ENCODE assay signal across 9 cellular contexts in the genomic region with DNA sequence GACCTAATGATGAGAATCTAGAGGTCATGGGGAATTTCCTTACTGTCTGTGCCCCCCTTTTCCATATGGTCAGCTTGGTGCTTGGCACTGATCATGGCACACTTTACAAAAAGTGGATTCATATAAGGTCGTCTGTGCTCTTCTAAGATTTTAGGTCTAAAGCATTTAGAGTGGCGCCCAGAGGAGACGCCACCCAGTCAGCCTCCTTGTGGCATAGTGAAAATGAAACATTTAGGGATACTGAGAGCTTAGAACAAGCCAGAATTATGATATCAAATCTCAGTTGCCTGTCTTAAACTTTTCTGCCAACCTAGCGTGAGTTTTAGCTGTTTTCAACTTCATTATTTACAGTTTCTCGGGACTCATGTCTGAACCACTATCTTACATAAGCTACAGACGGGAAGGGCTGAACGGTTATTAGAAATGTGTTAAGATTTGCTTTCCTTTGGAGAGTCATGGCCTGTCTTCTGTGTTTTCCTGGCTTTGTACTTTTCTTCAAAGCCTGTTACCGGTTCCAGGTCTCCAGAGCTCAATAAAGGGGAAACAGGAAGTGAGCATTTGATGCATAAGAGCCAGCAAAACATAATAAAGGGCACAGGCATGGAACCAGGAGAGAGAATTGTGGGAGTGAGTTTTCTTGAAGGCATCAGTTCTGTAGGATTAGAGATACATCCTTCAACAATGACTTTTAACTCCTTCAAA. TPM values are rescaled to one million over a fixed set of nuclear protein-coding genes. Genes with fewer than 3 reads are reported as not detected.
DNase-seq lines count a peak whose midpoint lies in the region; ATAC-seq and TF ChIP-seq lines count a peak whose summit lies in the region.
"Had no signal": no experiment of that assay in that cellular context is flagged by ENCODE, and none has a peak within 500 bp of the region (broad histone marks: within the 10 kb centered on the region; RNA-seq: fewer than 3 reads in every experiment).

No MANE protein-coding gene starts in this region.

- H3K4me1 Mint-ChIP-seq in type B pancreatic cell (ENCODE audit: unreplicated experiment) = peaks cover 18% of the 10 kb centered on the region

- peaks cover 100% of the 10 kb centered on the region for H4K20me1 ChIP-seq in BLaER1

- in situ Hi-C loops in Panc1 (cut with HindIII; ENCODE audit: low pct_unique_long_range_greater_than_20kb, low sequenced_read_pairs) (no loop called here), ACHN (cut with HindIII; ENCODE audit: low pct_ligation_motif_present, low pct_unique_long_range_greater_than_20kb, low sequenced_read_pairs) (no loop called here)

- no peaks in the 10 kb centered on the region for H3K27me3 ChIP-seq in BLaER1
- no peaks in the 10 kb centered on the region for H3K27me3 ChIP-seq in Panc1 (ENCODE audit: control insufficient read depth, insufficient read depth, low read length)
- no peaks in the 10 kb centered on the region for H3K27me3 ChIP-seq in heart right ventricle

- H3K27me3 Mint-ChIP-seq in type B pancreatic cell = no peaks in the 10 kb centered on the region
- H3K27me3 Mint-ChIP-seq: activated naive CD8-positive, alpha-beta T cell treated with anti-CD3 and anti-CD28 coated beads, Interleukin-2, amount 10 ng/mL, durations not matched to agents 7 days and 5 days had no signal

- H3K9me3 Mint-ChIP-seq in type B pancreatic cell = no peaks in the 10 kb centered on the region
- H3K9me3 Mint-ChIP-seq: activated naive CD8-positive, alpha-beta T cell treated with anti-CD3 and anti-CD28 coated beads, Interleukin-2, amount 10 ng/mL, durations not matched to agents 7 days and 5 days had no signal

- no TSS peak for BruUV-seq in Panc1 (replicated peaks; lab: Mats Ljungman, UMichigan)

- H3K27ac Mint-ChIP-seq in type B pancreatic cell = peak overlapping the region; percentile 51
- H3K27ac Mint-ChIP-seq: activated naive CD8-positive, alpha-beta T cell treated with anti-CD3 and anti-CD28 coated beads, Interleukin-2, amount 10 ng/mL, durations not matched to agents 7 days and 5 days had no signal

- no peak for DNase-seq in Panc1 (ENCODE audit: low read depth, low spot score)
- DNase-seq in heart right ventricle = no peak
- DNase-seq in type B pancreatic cell (ENCODE audit: extremely low spot score, unreplicated experiment) = no peak
- DNase-seq in ACHN = no peak
- no peak for DNase-seq in effector CD8-positive, alpha-beta T cell (lab: John Stamatoyannopoulos, UW)
- DNase-seq: activated naive CD8-positive, alpha-beta T cell treated with anti-CD3 and anti-CD28 coated beads, Interleukin-2, amount 10 ng/mL, durations not matched to agents 7 days and 5 days had no signal

- TF ChIP-seq CTCF in Panc1 (IDR thresholded peaks at IDR 0.05) (no peak), heart right ventricle (IDR thresholded peaks at IDR 0.05) (no peak), type B pancreatic cell (conservative IDR thresholded peaks at IDR 0.05) (no peak)

- H3K27ac ChIP-seq in BLaER1 = peak overlapping the region; percentile 62
- peak overlapping the region; percentile 88 for H3K27ac ChIP-seq in Panc1 (ENCODE audit: low read length)
- peak overlapping the region; percentile 51 to 91 (median 74) for H3K27ac ChIP-seq in heart right ventricle

- POLR2A ChIA-PET in Panc1 (lab: Charles Lee) = no interaction called here

- ATAC-seq in GM21526 (IDR thresholded peaks at IDR 0.05; ENCODE audit: low FRiP score, unreplicated experiment) (peak; percentile 38), Panc1 (peak; percentile 49), heart right ventricle (peak in 7 of 8 donors; percentile 16 to 73 (median 50)), GM18517 (IDR thresholded peaks at IDR 0.05; ENCODE audit: unreplicated experiment) (no peak)

- H3K4me3 Mint-ChIP-seq in type B pancreatic cell = no peak overlapping the region
- H3K4me3 Mint-ChIP-seq: activated naive CD8-positive, alpha-beta T cell treated with anti-CD3 and anti-CD28 coated beads, Interleukin-2, amount 10 ng/mL, durations not matched to agents 7 days and 5 days had no signal

- H3K4me1 ChIP-seq in BLaER1 = peaks cover 53% of the 10 kb centered on the region
- peaks cover 37% of the 10 kb centered on the region for H3K4me1 ChIP-seq in Panc1 (ENCODE audit: control insufficient read depth, insufficient read depth, low read length)
- peaks cover 10 to 68% (median 43%) of the 10 kb centered on the region in 9 donors for H3K4me1 ChIP-seq in heart right ventricle

- H3K4me3 ChIP-seq in BLaER1 = peak overlapping the region; percentile 9; the same call in 1 of the 2 replicates
- peak overlapping the region; percentile 9 to 12; a peak in 3 of 4 replicates for H3K4me3 ChIP-seq in Panc1 (ENCODE audit: low read depth in 2 of 2, low read length in 2 of 2)
- H3K4me3 ChIP-seq in heart right ventricle = peak overlapping the region in 1 of 10 donors; percentile 10

- peak overlapping the region; percentile 71 for H3K4me2 ChIP-seq in BLaER1

- CTCF ChIA-PET in Panc1 (lab: Charles Lee) = interaction anchor here (0.7 kb wide), 1 partner anchor 98 kb away, joined by 3 read pairs; no protein-coding TSS in a partner anchor

- H3K36me3 Mint-ChIP-seq in type B pancreatic cell = peaks cover under 1% of the 10 kb centered on the region

- WGBS in heart right ventricle, 2 donors = 51 to 63% methylated on average over 8 of the region's 8 CpGs

- peaks cover 32% of the 10 kb centered on the region for H3K9me3 ChIP-seq in BLaER1
- no peaks in the 10 kb centered on the region for H3K9me3 ChIP-seq in Panc1 (ENCODE audit: control insufficient read depth, insufficient read depth, low read depth, low read length)
- H3K9me3 ChIP-seq in heart right ventricle = no peaks in the 10 kb centered on the region

- H3K9ac ChIP-seq in BLaER1 = peak overlapping the region; percentile 57; the same call in 1 of the 2 replicates

- intact Hi-C loops in Panc1 (cut with micrococcal nuclease; ENCODE audit: unreplicated experiment) = no loop called here
- intact Hi-C loops in heart right ventricle (cut with DNase I) = no loop called here

- H3K36me3 ChIP-seq in BLaER1 (peaks cover 53% of the 10 kb centered on the region), Panc1 (ENCODE audit: control insufficient read depth, insufficient read depth, low read length) (no peaks in the 10 kb centered on the region), heart right ventricle (no peaks in the 10 kb centered on the region)

RNA-seq across cellular contexts. Expression of a gene that starts 13.7 kb away (rescaled TPM):
- total RNA-seq in Panc1 (2021; ENCODE audit: unreplicated experiment) = 52.3 TPM
- polyA plus RNA-seq in Panc1 (2012; ENCODE audit: insufficient read length) = 31.5 TPM
- 10 to 100 TPM; 16.7 to 30.8 (median 21.5) TPM for total RNA-seq in heart right ventricle
- polyA plus RNA-seq in heart right ventricle = 10 to 100 TPM; 13.1 to 20.0 TPM
- total RNA-seq in type B pancreatic cell (ENCODE audit: low replicate concordance) = 38.4 and 49.2 TPM in 2 replicates

RNA-seq across cellular contexts. Expression of a gene that starts 27.6 kb away (rescaled TPM):
- total RNA-seq in Panc1 (2021; ENCODE audit: unreplicated experiment) = 58.7 TPM
- 42.7 TPM for polyA plus RNA-seq in Panc1 (2012; ENCODE audit: insufficient read length)
- total RNA-seq in heart right ventricle = 10 to 100 TPM; 35.4 to 63.5 (median 42.0) TPM
- 10 to 100 TPM; 15.6 to 35.8 TPM for polyA plus RNA-seq in heart right ventricle
- 85.9 and 88.9 TPM in 2 replicates for total RNA-seq in type B pancreatic cell (ENCODE audit: low replicate concordance)
